In genomic region chr19:12965017-12965811, GRCh38 we compare ENCODE assay signal across 9 cellular contexts. TPM values are rescaled to one million over a fixed set of nuclear protein-coding genes. Genes with fewer than 3 reads are reported as not detected.
A peak's percentile ranks its signal among the peaks of the same experiment; 100 is the strongest.
DNase-seq lines count a peak whose midpoint lies in the region; ATAC-seq lines count a peak whose summit lies in the region.
"Had no signal": no experiment of that assay in that cellular context is flagged by ENCODE, and none has a peak within 500 bp of the region (broad histone marks: within the 10 kb centered on the region; RNA-seq: fewer than 3 reads in every experiment).

No MANE protein-coding gene starts in this region.

- H3K27ac Mint-ChIP-seq in central memory CD8-positive, alpha-beta T cell (ENCODE audit: low read depth): no peak overlapping the region

- H3K9me3 Mint-ChIP-seq in central memory CD8-positive, alpha-beta T cell: no peaks in the 10 kb centered on the region

- H3K4me3 Mint-ChIP-seq in central memory CD8-positive, alpha-beta T cell: peak overlapping the region; percentile 84

- DNase-seq in Daoy (ENCODE audit: low read depth) (peak; percentile 87), NCI-H2196 (lab: John Stamatoyannopoulos, UW; ENCODE audit: unreplicated experiment) (peak; percentile 82), kidney tubule cell (ENCODE audit: low spot score) (peak; percentile 77)
- DNase-seq in activated CD4-positive, CD25-positive, alpha-beta regulatory T cell treated with anti-CD3 and anti-CD28 coated beads, Interleukin-2, amount 50 U/mL, for 16 hours (ENCODE audit: low read depth, low spot score): peak; percentile 61
- peak; percentile 69 to 78 for DNase-seq in central memory CD8-positive, alpha-beta T cell (ENCODE audit: low spot score in 2 of 2)
- DNase-seq in stimulated activated CD4-positive, alpha-beta T cell treated with anti-CD3 and anti-CD28 coated beads, Interleukin-1b, Interleukin-23, amount 100 ng/mL, for 1 hour (ENCODE audit: low read depth in 2 of 2): peak; percentile 61 to 80

- H3K4me1 Mint-ChIP-seq in central memory CD8-positive, alpha-beta T cell: peaks cover 6% of the 10 kb centered on the region

- ATAC-seq in HG02678 (IDR thresholded peaks at IDR 0.05; ENCODE audit: unreplicated experiment) (peak; percentile 72), HG02870 (IDR thresholded peaks at IDR 0.05; ENCODE audit: unreplicated experiment) (no peak)
- ATAC-seq in central memory CD8-positive, alpha-beta T cell (replicated peaks; ENCODE audit: extremely low read depth, poor library complexity, severe bottlenecking): peak; percentile 94

- no peaks in the 10 kb centered on the region for H3K27me3 Mint-ChIP-seq in central memory CD8-positive, alpha-beta T cell

- peaks cover 4% of the 10 kb centered on the region for H3K36me3 Mint-ChIP-seq in central memory CD8-positive, alpha-beta T cell (ENCODE audit: insufficient read depth)

RNA-seq across cellular contexts. Expression of gene DAND5, which starts 4.2 kb away (rescaled TPM):
- not detected in 2 replicates for total RNA-seq in Daoy (2014; rRNA removed; shearing (Covaris generic))
- total RNA-seq: subcutaneous adipose tissue had no signal

RNA-seq across cellular contexts. Expression of gene GADD45GIP1, which starts 8.2 kb away (rescaled TPM):
- total RNA-seq in Daoy (2014; rRNA removed; shearing (Covaris generic)): 75.8 and 80.8 TPM in 2 replicates

RNA-seq across cellular contexts. Expression of gene RAD23A, which starts 19.6 kb away (rescaled TPM):
- 125 and 151 TPM in 2 replicates for total RNA-seq in Daoy (2014; rRNA removed; shearing (Covaris generic))

RNA-seq across cellular contexts. Expression of gene CALR, which starts 26.8 kb away (rescaled TPM):
- total RNA-seq in Daoy (2014; rRNA removed; shearing (Covaris generic)): 961 and 1,048 TPM in 2 replicates

RNA-seq across cellular contexts. Expression of gene NFIX, which starts 30.1 kb away (rescaled TPM):
- total RNA-seq in Daoy (2014; rRNA removed; shearing (Covaris generic)): 8.3 and 9.9 TPM in 2 replicates
